Comparison of ENCODE assay signal across 8 cellular contexts in the genomic region with DNA sequence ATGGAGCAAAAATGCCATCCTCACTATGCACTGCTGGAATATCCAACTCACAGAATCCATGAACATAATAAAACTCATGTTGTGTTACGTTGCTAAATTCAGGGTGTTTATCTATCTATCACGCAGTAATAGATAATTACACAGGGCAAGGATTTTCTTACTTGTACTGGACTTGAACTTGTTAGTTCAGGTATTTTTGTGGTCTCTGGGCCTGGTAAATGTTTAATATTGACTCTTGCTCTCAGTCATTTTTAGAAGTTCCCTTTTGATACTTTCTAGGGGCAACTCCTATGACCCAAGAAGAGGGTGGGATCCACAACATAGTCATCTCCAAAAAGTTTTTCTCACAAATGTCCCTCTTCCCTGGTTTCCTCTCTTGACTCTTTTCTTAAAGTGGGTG.
"Had no signal": no experiment of that assay in that cellular context is flagged by ENCODE, and none has a peak within 500 bp of the region (broad histone marks: within the 10 kb centered on the region; RNA-seq: fewer than 3 reads in every experiment).

No MANE protein-coding gene starts in this region.

- DNase-seq: GM23248, GOT3, H7, H9, HCEC 1CT, HFFc6 had no signal

- ATAC-seq: GM23338, HCT116 had no signal
